Comparison of ENCODE assay signal across 1 cellular context in the genomic region with DNA sequence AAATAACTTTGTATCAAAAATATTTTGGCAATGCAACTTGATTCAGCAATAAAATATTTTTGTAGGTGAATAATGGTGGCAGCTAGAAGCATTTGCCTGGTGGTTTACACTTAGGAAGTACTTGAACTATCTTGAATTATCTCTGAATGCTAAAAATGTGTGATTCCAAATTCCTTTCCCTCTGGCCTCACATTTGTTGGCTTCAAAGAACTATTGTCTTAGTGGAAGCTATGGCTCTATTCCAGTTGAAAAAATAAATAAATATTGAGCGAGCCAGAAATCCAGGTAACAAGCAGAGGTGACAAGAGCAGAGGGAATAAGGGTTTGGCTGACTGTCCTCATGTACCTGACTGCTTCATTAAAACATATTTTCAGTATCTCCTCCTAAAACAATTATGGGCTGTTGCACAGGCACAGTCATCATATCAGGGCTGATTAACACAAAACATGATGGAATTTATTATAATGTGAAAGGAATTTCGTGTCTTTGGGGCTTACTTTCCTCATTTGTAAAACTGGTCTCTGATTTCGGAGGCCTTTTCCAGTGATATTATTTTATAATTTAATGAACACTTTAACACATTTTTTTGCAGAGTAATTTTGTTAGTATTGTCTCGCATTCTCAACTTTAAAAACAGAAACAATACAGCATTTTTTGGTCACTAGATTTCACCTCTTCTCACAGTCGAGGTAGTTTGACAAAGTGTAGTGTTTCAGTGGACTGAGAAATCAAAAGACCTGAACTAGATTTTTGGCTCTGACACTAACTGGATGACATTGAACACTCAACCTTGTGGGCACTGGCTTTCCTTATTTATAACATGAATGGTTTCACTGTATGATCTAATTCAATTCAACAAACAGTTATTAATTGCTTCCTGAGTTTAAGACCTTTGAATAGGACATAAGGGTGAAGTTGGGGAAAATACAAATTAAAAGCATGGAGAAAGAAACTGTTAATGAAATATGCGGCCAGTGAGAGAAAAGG.
TF ChIP-seq lines count a peak whose summit lies in the region.

No MANE protein-coding gene starts in this region.

TF ChIP-seq in endothelial cell of umbilical vein, 7 proteins besides CTCF, POLR2A, EP300 and RAD21:
- TF ChIP-seq JUN (IDR thresholded peaks at IDR 0.05; ENCODE audit: borderline replicate concordance, insufficient read depth, insufficient read length, low read depth): no peak
- peak; percentile 22 for TF ChIP-seq GATA2 (IDR thresholded peaks at IDR 0.05; ENCODE audit: insufficient read depth, insufficient read length, low read depth, low read length)
- peak; percentile 4 for TF ChIP-seq FOS (IDR thresholded peaks at IDR 0.05; ENCODE audit: borderline replicate concordance, insufficient read depth, low read length)
